Comparison of ENCODE assay signal across 32 cellular contexts in genomic region chr11:13875643-13876042, GRCh38.
"Had no signal": no experiment of that assay in that cellular context is flagged by ENCODE, and none has a peak within 500 bp of the region (broad histone marks: within the 10 kb centered on the region; RNA-seq: fewer than 3 reads in every experiment).

No MANE protein-coding gene starts in this region.

- H3K9me3 ChIP-seq: esophagus squamous epithelium, mucosa of descending colon, pancreas, psoas muscle, thyroid gland, upper lobe of right lung had no signal

- H3K36me3 ChIP-seq: esophagus squamous epithelium, pancreas, thyroid gland, upper lobe of right lung had no signal

- H3K4me3 ChIP-seq: esophagus squamous epithelium, mucosa of descending colon, pancreas, psoas muscle, smooth muscle cell, thyroid gland, upper lobe of right lung had no signal

- H3K4me1 Mint-ChIP-seq: activated CD4-positive, alpha-beta memory T cell treated with anti-CD3 and anti-CD28 coated beads, Interleukin-2, amount 10 ng/mL, durations not matched to agents 7 days and 5 days; activated CD8-positive, alpha-beta memory T cell treated with anti-CD3 and anti-CD28 coated beads, Interleukin-2, amount 10 ng/mL, durations not matched to agents 7 days and 5 days had no signal

- H3K27ac Mint-ChIP-seq: activated CD4-positive, alpha-beta memory T cell treated with anti-CD3 and anti-CD28 coated beads, Interleukin-2, amount 10 ng/mL, durations not matched to agents 7 days and 5 days; activated CD4-positive, alpha-beta T cell treated with anti-CD3 and anti-CD28 coated beads, Interleukin-2, amount 10 ng/mL, durations not matched to agents 7 days and 5 days; activated CD8-positive, alpha-beta memory T cell treated with anti-CD3 and anti-CD28 coated beads, Interleukin-2, amount 10 ng/mL, durations not matched to agents 7 days and 5 days; activated naive CD4-positive, alpha-beta T cell treated with anti-CD3 and anti-CD28 coated beads, Interleukin-2, amount 50 U/mL, for 72 hours; activated T-cell treated with anti-CD3 and anti-CD28 coated beads, Interleukin-2, amount 50 U/mL, for 72 hours; natural killer cell treated with Interleukin-12 subunit alpha and Interleukin-12 subunit beta and Interleukin-15 and Interleukin-18, amount 100 ng/mL, for 72 hours; stimulated activated memory B cell treated with anti-CD40 and anti-IgM and Interleukin-4, amounts not matched to agents 10 μg/mL and 1 μg/mL and 100 μg/mL, for 72 hours; stimulated activated naive CD8-positive, alpha-beta T cell treated with anti-CD3 and anti-CD28 coated beads, Interleukin-15, amount 100 ng/mL, for 72 hours; T-helper 1 cell treated with Interleukin-12 subunit alpha and Interleukin-12 subunit beta and Interleukin-4 antibody, amounts not matched to agents 30 μg/mL and 1 μg/mL, for 36 hours had no signal

- H3K36me3 Mint-ChIP-seq: activated CD8-positive, alpha-beta memory T cell treated with anti-CD3 and anti-CD28 coated beads, Interleukin-2, amount 10 ng/mL, durations not matched to agents 7 days and 5 days; natural killer cell treated with Interleukin-12 subunit alpha and Interleukin-12 subunit beta and Interleukin-15 and Interleukin-18, amount 100 ng/mL, for 72 hours; stimulated activated memory B cell treated with anti-CD40 and anti-IgM and Interleukin-4, amounts not matched to agents 10 μg/mL and 1 μg/mL and 100 μg/mL, for 72 hours had no signal

- H3K4me2 ChIP-seq: smooth muscle cell had no signal

- H3K4me3 Mint-ChIP-seq: activated CD4-positive, alpha-beta memory T cell treated with anti-CD3 and anti-CD28 coated beads, Interleukin-2, amount 10 ng/mL, durations not matched to agents 7 days and 5 days; activated CD4-positive, alpha-beta T cell treated with anti-CD3 and anti-CD28 coated beads, Interleukin-2, amount 10 ng/mL, durations not matched to agents 7 days and 5 days; activated CD8-positive, alpha-beta memory T cell treated with anti-CD3 and anti-CD28 coated beads, Interleukin-2, amount 10 ng/mL, durations not matched to agents 7 days and 5 days; activated T-cell treated with anti-CD3 and anti-CD28 coated beads, Interleukin-2, amount 50 U/mL, for 72 hours; natural killer cell treated with Interleukin-12 subunit alpha and Interleukin-12 subunit beta and Interleukin-15 and Interleukin-18, amount 100 ng/mL, for 72 hours; stimulated activated memory B cell treated with anti-CD40 and anti-IgM and Interleukin-4, amounts not matched to agents 10 μg/mL and 1 μg/mL and 100 μg/mL, for 72 hours; stimulated activated naive CD8-positive, alpha-beta T cell treated with anti-CD3 and anti-CD28 coated beads, Interleukin-15, amount 100 ng/mL, for 72 hours; T-helper 1 cell treated with Interleukin-12 subunit alpha and Interleukin-12 subunit beta and Interleukin-4 antibody, amounts not matched to agents 30 μg/mL and 1 μg/mL, for 36 hours had no signal

- H3K27me3 Mint-ChIP-seq: stimulated activated naive CD8-positive, alpha-beta T cell treated with anti-CD3 and anti-CD28 coated beads, Interleukin-15, amount 100 ng/mL, for 72 hours had no signal

- H3K27me3 ChIP-seq: esophagus squamous epithelium, pancreas, thyroid gland, upper lobe of right lung had no signal

- ATAC-seq: activated CD8-positive, alpha-beta memory T cell treated with anti-CD3 and anti-CD28 coated beads, Interleukin-2, amount 10 ng/mL, durations not matched to agents 7 days and 5 days; activated naive CD4-positive, alpha-beta T cell treated with anti-CD3 and anti-CD28 coated beads, Interleukin-2, amount 50 U/mL, for 72 hours; activated T-cell treated with anti-CD3 and anti-CD28 coated beads, Interleukin-2, amount 50 U/mL, for 72 hours; left ventricle myocardium superior; mucosa of descending colon; natural killer cell treated with Interleukin-12 subunit alpha and Interleukin-12 subunit beta and Interleukin-15 and Interleukin-18, amount 100 ng/mL, for 72 hours; pancreas; psoas muscle; stimulated activated memory B cell treated with anti-CD40 and anti-IgM and Interleukin-4, amounts not matched to agents 10 μg/mL and 1 μg/mL and 100 μg/mL, for 72 hours; stimulated activated naive CD8-positive, alpha-beta T cell treated with anti-CD3 and anti-CD28 coated beads, Interleukin-15, amount 100 ng/mL, for 72 hours; upper lobe of right lung had no signal

- H3K27ac ChIP-seq: epithelial cell of prostate, esophagus squamous epithelium, pancreas, psoas muscle, thyroid gland, upper lobe of right lung had no signal

- H3K9me3 Mint-ChIP-seq: natural killer cell treated with Interleukin-12 subunit alpha and Interleukin-12 subunit beta and Interleukin-15 and Interleukin-18, amount 100 ng/mL, for 72 hours had no signal

- DNase-seq: activated CD4-positive, alpha-beta memory T cell treated with anti-CD3 and anti-CD28 coated beads, Interleukin-2, amount 10 ng/mL, durations not matched to agents 7 days and 5 days; activated CD4-positive, alpha-beta T cell treated with anti-CD3 and anti-CD28 coated beads, Interleukin-2, amount 10 ng/mL, durations not matched to agents 7 days and 5 days; activated CD4-positive, CD25-positive, alpha-beta regulatory T cell treated with anti-CD3 and anti-CD28 coated beads, Interleukin-2, amount 50 U/mL, for 72 hours; activated CD8-positive, alpha-beta memory T cell treated with anti-CD3 and anti-CD28 coated beads, Interleukin-2, amount 10 ng/mL, durations not matched to agents 7 days and 5 days; activated naive CD4-positive, alpha-beta T cell; activated T-cell treated with anti-CD3 and anti-CD28 coated beads, Interleukin-2, amount 50 U/mL, for 72 hours; dermis blood vessel endothelial cell; effector CD8-positive, alpha-beta T cell; esophagus squamous epithelium; left ventricle myocardium superior; mucosa of descending colon; nucleus accumbens; pancreas; psoas muscle; stimulated activated CD4-positive, alpha-beta T cell treated with anti-CD3 and anti-CD28 coated beads, Interleukin-1b, Interleukin-23, amount 100 ng/mL, for 48 hours; stimulated activated CD4-positive, alpha-beta T cell treated with anti-CD3 and anti-CD28 coated beads, Interleukin-4, amount 100 ng/mL, for 4 hours; stimulated activated CD8-positive, alpha-beta memory T cell treated with anti-CD3 and anti-CD28 coated beads, Interleukin-4, amount 100 ng/mL, for 48 hours; stimulated activated naive CD8-positive, alpha-beta T cell treated with anti-CD3 and anti-CD28 coated beads, Interleukin-15, amount 100 ng/mL, for 72 hours; substantia nigra; T1000; thyroid gland; upper lobe of right lung had no signal

- H3K4me1 ChIP-seq: pancreas, psoas muscle, thyroid gland, upper lobe of right lung had no signal

- FAIRE-seq: colon, endometrium, frontal cortex, islet of Langerhans, pancreas had no signal
